Comparison of ENCODE assay signal across 8 cellular contexts in genomic region chr12:120528861-120529525, GRCh38. TPM values are rescaled to one million over a fixed set of nuclear protein-coding genes. Genes with fewer than 3 reads are reported as not detected.
A peak's percentile ranks its signal among the peaks of the same experiment; 100 is the strongest.
DNase-seq lines count a peak whose midpoint lies in the region; ATAC-seq and TF ChIP-seq lines count a peak whose summit lies in the region.

TSS of gene COQ5 (minus strand) at chr12:120529158. CDS start at chr12:120529141, 17 bp downstream.

- peak within 1 kb of the TSS; percentile 97 for H3K4me2 ChIP-seq in parathyroid adenoma (ENCODE audit: low read length)

- peak within 1 kb of the TSS; percentile 96 for H3K4me3 Mint-ChIP-seq in HFFc6
- H3K4me3 Mint-ChIP-seq in activated naive CD8-positive, alpha-beta T cell treated with anti-CD3 and anti-CD28 coated beads, Interleukin-2, amount 50 U/mL, for 24 hours, result peak within 1 kb of the TSS; percentile 97

- DNase-seq in GM04504 (ENCODE audit: low read depth) (peak; percentile 65), HFFc6 (peak; percentile 79), NCI-H1048 (lab: John Stamatoyannopoulos, UW) (peak; percentile 57), SW480 (ENCODE audit: low spot score) (peak; percentile 74), Right ventricle myocardium superior (peak; percentile 95), tibial artery (peak; percentile 92 to 93)
- DNase-seq in activated naive CD8-positive, alpha-beta T cell treated with anti-CD3 and anti-CD28 coated beads, Interleukin-2, amount 50 U/mL, for 24 hours, result peak; percentile 85

- H3K27me3 Mint-ChIP-seq in HFFc6 (ENCODE audit: insufficient read depth), result peaks cover 2% of the 10 kb centered on the region
- H3K27me3 Mint-ChIP-seq in activated naive CD8-positive, alpha-beta T cell treated with anti-CD3 and anti-CD28 coated beads, Interleukin-2, amount 50 U/mL, for 24 hours, result no peaks in the 10 kb centered on the region

- H3K4me3 ChIP-seq in parathyroid adenoma (ENCODE audit: low read depth, low read length) (peak within 1 kb of the TSS; percentile 97), tibial artery (peak within 1 kb of the TSS; percentile 75 to 84)

- peak; percentile 92 for ATAC-seq in activated naive CD8-positive, alpha-beta T cell treated with anti-CD3 and anti-CD28 coated beads, Interleukin-2, amount 50 U/mL, for 24 hours
- peak; percentile 97 for ATAC-seq in Right ventricle myocardium superior (ENCODE audit: poor library complexity)

- no peaks in the 10 kb centered on the region for H3K9me3 Mint-ChIP-seq in HFFc6
- no peaks in the 10 kb centered on the region for H3K9me3 Mint-ChIP-seq in activated naive CD8-positive, alpha-beta T cell treated with anti-CD3 and anti-CD28 coated beads, Interleukin-2, amount 50 U/mL, for 24 hours

- H3K9ac ChIP-seq in parathyroid adenoma, result peak within 1 kb of the TSS; percentile 6

- H3K27me3 ChIP-seq in parathyroid adenoma (ENCODE audit: control insufficient read depth, insufficient read depth, low read length) (no peaks in the 10 kb centered on the region), tibial artery (no peaks in the 10 kb centered on the region)

- peaks cover 9% of the 10 kb centered on the region; the same call in 1 of the 2 replicates for H3K36me3 Mint-ChIP-seq in HFFc6 (ENCODE audit: low read depth)
- H3K36me3 Mint-ChIP-seq in activated naive CD8-positive, alpha-beta T cell treated with anti-CD3 and anti-CD28 coated beads, Interleukin-2, amount 50 U/mL, for 24 hours (ENCODE audit: low read depth), result no peaks in the 10 kb centered on the region

- H3K4me1 Mint-ChIP-seq in HFFc6 (ENCODE audit: low read depth), result peaks cover 19% of the 10 kb centered on the region
- peaks cover 16% of the 10 kb centered on the region for H3K4me1 Mint-ChIP-seq in activated naive CD8-positive, alpha-beta T cell treated with anti-CD3 and anti-CD28 coated beads, Interleukin-2, amount 50 U/mL, for 24 hours

- H3K9me3 ChIP-seq in parathyroid adenoma (ENCODE audit: control insufficient read depth, low read length) (no peaks in the 10 kb centered on the region), tibial artery (no peaks in the 10 kb centered on the region)

- peaks cover 1% of the 10 kb centered on the region for H3K79me2 ChIP-seq in parathyroid adenoma

- peaks cover 2% of the 10 kb centered on the region for H3K4me1 ChIP-seq in parathyroid adenoma
- peaks cover 0 to 18% (median 10%) of the 10 kb centered on the region in 4 donors for H3K4me1 ChIP-seq in tibial artery

- H3K27ac Mint-ChIP-seq in HFFc6, result peak within 1 kb of the TSS; percentile 96
- H3K27ac Mint-ChIP-seq in activated naive CD8-positive, alpha-beta T cell treated with anti-CD3 and anti-CD28 coated beads, Interleukin-2, amount 50 U/mL, for 24 hours, result peak within 1 kb of the TSS; percentile 97

- H3K36me3 ChIP-seq in parathyroid adenoma (ENCODE audit: control insufficient read depth, insufficient read depth, low read length) (no peaks in the 10 kb centered on the region), tibial artery (no peaks in the 10 kb centered on the region)

- intact Hi-C loops in Right ventricle myocardium superior (cut with DNase I) (no loop called here), tibial artery (cut with DNase I; ENCODE audit: low total_unique reads) (no loop called here)

- TF ChIP-seq CTCF in HFFc6 (IDR thresholded peaks at IDR 0.05) (no peak), parathyroid adenoma (IDR thresholded peaks at IDR 0.05) (no peak), tibial artery (IDR thresholded peaks at IDR 0.05) (no peak)

- H3K27ac ChIP-seq in parathyroid adenoma, result peak within 1 kb of the TSS; percentile 83
- H3K27ac ChIP-seq in tibial artery, result peak within 1 kb of the TSS; percentile 89 to 95

- peak within 1 kb of the TSS; percentile 96 for H2AFZ ChIP-seq in parathyroid adenoma

RNA-seq across cellular contexts. Expression of gene COQ5, which starts in this region (rescaled TPM):
- 10 to 100 TPM; 26.0 to 30.7 (median 27.4) TPM for total RNA-seq in HFFc6 (2021; fragmentation: NEBNext Ultra II Directional; extraction: Animal tissue kit (Norgen Biotek cat#: 25700))
- total RNA-seq in Right ventricle myocardium superior, result 44.0 TPM

Comparison
In these comparisons a context has a peak if more than half of its experiments do, and no peak if none do; other contexts are left out.
1. Peak in every context shown above with its lines: DNase-seq, ATAC-seq, H3K4me3 ChIP-seq and H3K27ac ChIP-seq.